10 cellular contexts compared by ENCODE assay signal in genomic region chr19:7905298-7905697, GRCh38. TPM values are rescaled to one million over a fixed set of nuclear protein-coding genes. Genes with fewer than 3 reads are reported as not detected.
DNase-seq lines count a peak whose midpoint lies in the region; ATAC-seq and TF ChIP-seq lines count a peak whose summit lies in the region.
"Had no signal": no experiment of that assay in that cellular context is flagged by ENCODE, and none has a peak within 500 bp of the region (broad histone marks: within the 10 kb centered on the region; RNA-seq: fewer than 3 reads in every experiment).

No MANE protein-coding gene starts in this region.

- H3K27ac ChIP-seq in spleen, result peak overlapping the region in 1 of 8 donors; percentile 94
- H3K27ac ChIP-seq: left lung had no signal

- H3K9me3 Mint-ChIP-seq in activated T-cell treated with anti-CD3 and anti-CD28 coated beads, Interleukin-2, amount 50 U/mL, for 4 hours, result no peaks in the 10 kb centered on the region
- H3K9me3 Mint-ChIP-seq in activated CD4-positive, alpha-beta memory T cell treated with anti-CD3 and anti-CD28 coated beads for 36 hours, result peaks cover 2% of the 10 kb centered on the region
- peaks cover 12% of the 10 kb centered on the region for H3K9me3 Mint-ChIP-seq in glutamatergic neuron (ENCODE audit: unreplicated experiment)

- peaks cover 14 to 67% (median 51%) of the 10 kb centered on the region in 6 donors for H3K4me1 ChIP-seq in spleen

- peaks cover 2% of the 10 kb centered on the region for H3K36me3 Mint-ChIP-seq in activated T-cell treated with anti-CD3 and anti-CD28 coated beads, Interleukin-2, amount 50 U/mL, for 4 hours (ENCODE audit: insufficient read depth)
- H3K36me3 Mint-ChIP-seq in activated CD4-positive, alpha-beta memory T cell treated with anti-CD3 and anti-CD28 coated beads for 36 hours, result peaks cover 9% of the 10 kb centered on the region
- no peaks in the 10 kb centered on the region for H3K36me3 Mint-ChIP-seq in glutamatergic neuron (ENCODE audit: unreplicated experiment)

- peak overlapping the region; percentile 88 for H3K4me3 Mint-ChIP-seq in activated T-cell treated with anti-CD3 and anti-CD28 coated beads, Interleukin-2, amount 50 U/mL, for 4 hours
- peak overlapping the region; percentile 86 for H3K4me3 Mint-ChIP-seq in activated CD4-positive, alpha-beta memory T cell treated with anti-CD3 and anti-CD28 coated beads for 36 hours
- peak overlapping the region; percentile 86 for H3K4me3 Mint-ChIP-seq in glutamatergic neuron (ENCODE audit: unreplicated experiment)

- H3K27me3 ChIP-seq in spleen (replicated peaks in 1 of 7), result peaks cover 0 to 4% (median 0%) of the 10 kb centered on the region in 7 donors
- H3K27me3 ChIP-seq: left lung had no signal

- intact Hi-C loops in activated CD4-positive, alpha-beta memory T cell treated with anti-CD3 and anti-CD28 coated beads for 36 hours (cut with micrococcal nuclease), result no loop called here
- intact Hi-C loops in spleen (cut with DNase I; ENCODE audit: low total_unique reads), result no loop called here

- ATAC-seq in activated T-cell treated with anti-CD3 and anti-CD28 coated beads, Interleukin-2, amount 50 U/mL, for 4 hours, result no peak
- ATAC-seq: left lung had no signal

- TF ChIP-seq CTCF in glutamatergic neuron (IDR thresholded peaks at IDR 0.05; ENCODE audit: partially characterized antibody, unreplicated experiment) (no peak), spleen (IDR thresholded peaks at IDR 0.05 in 8 of 11, conservative IDR thresholded peaks at IDR 0.05 in 3 of 11) (no peak)

- CTCF ChIA-PET in activated CD4-positive, alpha-beta memory T cell treated with anti-CD3 and anti-CD28 coated beads for 36 hours (lab: Charles Lee), result interaction anchor here (1.1 kb wide), 1 partner anchor 36 kb away, joined by 6 read pairs; no protein-coding TSS in a partner anchor

- no peak for DNase-seq in activated T-cell treated with anti-CD3 and anti-CD28 coated beads, Interleukin-2, amount 50 U/mL, for 4 hours
- DNase-seq in activated T-cell treated with anti-CD3 and anti-CD28 coated beads for 4 hours, result no peak
- DNase-seq in activated CD4-positive, alpha-beta memory T cell treated with anti-CD3 and anti-CD28 coated beads for 36 hours, result no peak
- DNase-seq in glutamatergic neuron, result no peak
- peak; percentile 81 for DNase-seq in spleen
- no peak for DNase-seq in HuH-7.5 (ENCODE audit: low spot score)
- no peak for DNase-seq in activated effector memory CD4-positive, alpha-beta T cell treated with Interleukin-2 at 50 U/mL for 16 hours
- DNase-seq in SHP77 (lab: John Stamatoyannopoulos, UW), result no peak
- DNase-seq: NCI-H2107 had no signal

- peaks cover 17% of the 10 kb centered on the region for H3K4me1 Mint-ChIP-seq in activated T-cell treated with anti-CD3 and anti-CD28 coated beads, Interleukin-2, amount 50 U/mL, for 4 hours (ENCODE audit: low read depth)
- peaks cover 21% of the 10 kb centered on the region for H3K4me1 Mint-ChIP-seq in activated CD4-positive, alpha-beta memory T cell treated with anti-CD3 and anti-CD28 coated beads for 36 hours (ENCODE audit: low read depth)
- peaks cover 10% of the 10 kb centered on the region for H3K4me1 Mint-ChIP-seq in glutamatergic neuron (ENCODE audit: low read depth, unreplicated experiment)

- peak overlapping the region; percentile 84 for H3K27ac Mint-ChIP-seq in activated CD4-positive, alpha-beta memory T cell treated with anti-CD3 and anti-CD28 coated beads for 36 hours
- H3K27ac Mint-ChIP-seq in glutamatergic neuron (ENCODE audit: unreplicated experiment), result peak overlapping the region; percentile 84

- peak overlapping the region in 3 of 8 donors; percentile 75 to 89 (median 76) for H3K4me3 ChIP-seq in spleen

- no peaks in the 10 kb centered on the region for H3K9me3 ChIP-seq in spleen
- H3K9me3 ChIP-seq: left lung had no signal

- H3K36me3 ChIP-seq in spleen, result peaks cover 0 to 54% (median 17%) of the 10 kb centered on the region in 6 donors

- TF ChIP-seq POLR2A in spleen (IDR thresholded peaks at IDR 0.05), result no peak

- WGBS in spleen, 5 donors, result 80 to 89% (median 83%) methylated on average over 11 of the region's 11 CpGs

- H3K27me3 Mint-ChIP-seq in activated T-cell treated with anti-CD3 and anti-CD28 coated beads, Interleukin-2, amount 50 U/mL, for 4 hours (ENCODE audit: low read depth), result no peaks in the 10 kb centered on the region
- H3K27me3 Mint-ChIP-seq in activated CD4-positive, alpha-beta memory T cell treated with anti-CD3 and anti-CD28 coated beads for 36 hours, result peaks cover 3% of the 10 kb centered on the region
- peaks cover 12% of the 10 kb centered on the region for H3K27me3 Mint-ChIP-seq in glutamatergic neuron (ENCODE audit: unreplicated experiment)

- POLR2A ChIA-PET in activated CD4-positive, alpha-beta memory T cell treated with anti-CD3 and anti-CD28 coated beads for 36 hours (lab: Charles Lee), result no interaction called here

RNA-seq across cellular contexts. Expression of gene MAP2K7, which starts 1.6 kb away (rescaled TPM):
- total RNA-seq in activated T-cell treated with anti-CD3 and anti-CD28 coated beads, Interleukin-2, amount 50 U/mL, for 4 hours, result 10 to 100 TPM; 40.4 to 44.0 (median 43.3) TPM
- total RNA-seq in activated CD4-positive, alpha-beta memory T cell treated with anti-CD3 and anti-CD28 coated beads for 36 hours, result 10 to 100 TPM; 29.1 to 30.1 TPM
- total RNA-seq in glutamatergic neuron (ENCODE audit: unreplicated experiment) (44.2 TPM), spleen (10 to 100 TPM; 19.5 to 41.3 (median 32.9) TPM)
- 10 to 100 TPM; 12.4 to 44.3 (median 18.9) TPM for polyA plus RNA-seq in spleen

RNA-seq across cellular contexts. Expression of gene TGFBR3L, which starts 9.3 kb away (rescaled TPM):
- 1 to 10 TPM in 2 of 3 donors, under 1 TPM in 1; 0.74 to 2.4 (median 1.4) TPM for total RNA-seq in activated T-cell treated with anti-CD3 and anti-CD28 coated beads, Interleukin-2, amount 50 U/mL, for 4 hours
- total RNA-seq in activated CD4-positive, alpha-beta memory T cell treated with anti-CD3 and anti-CD28 coated beads for 36 hours, result 1 to 10 TPM; 4.4 to 4.6 TPM
- total RNA-seq in glutamatergic neuron (ENCODE audit: unreplicated experiment) (0.69 TPM), spleen (not detected)
- under 1 TPM in 1 of 3 donors, not detected in 2; 0.11 TPM for polyA plus RNA-seq in spleen

RNA-seq across cellular contexts. Expression of gene SNAPC2, which starts 14.8 kb away (rescaled TPM):
- total RNA-seq in activated T-cell treated with anti-CD3 and anti-CD28 coated beads, Interleukin-2, amount 50 U/mL, for 4 hours, result 10 to 100 TPM; 16.7 to 20.0 (median 18.8) TPM
- total RNA-seq in activated CD4-positive, alpha-beta memory T cell treated with anti-CD3 and anti-CD28 coated beads for 36 hours, result 10 to 100 TPM; 18.7 to 20.2 TPM
- 18.6 TPM for total RNA-seq in glutamatergic neuron (ENCODE audit: unreplicated experiment)
- 10 to 100 TPM; 13.8 to 23.9 (median 17.7) TPM for total RNA-seq in spleen
- polyA plus RNA-seq in spleen, result 10 to 100 TPM; 13.1 to 23.0 (median 19.3) TPM

RNA-seq across cellular contexts. Expression of gene LRRC8E, which starts 17.0 kb away (rescaled TPM):
- total RNA-seq in activated T-cell treated with anti-CD3 and anti-CD28 coated beads, Interleukin-2, amount 50 U/mL, for 4 hours, result under 1 TPM in 1 of 3 donors, not detected in 2; 0.05 TPM
- not detected for total RNA-seq in activated CD4-positive, alpha-beta memory T cell treated with anti-CD3 and anti-CD28 coated beads for 36 hours
- total RNA-seq in glutamatergic neuron (ENCODE audit: unreplicated experiment), result not detected
- total RNA-seq in spleen, result under 1 TPM in 1 of 7 donors, not detected in 6; 0.37 TPM
- polyA plus RNA-seq in spleen, result under 1 TPM in 1 of 3 donors, not detected in 2; 0.08 TPM

RNA-seq across cellular contexts. Expression of gene CTXN1, which starts 20.6 kb away (rescaled TPM):
- total RNA-seq in activated T-cell treated with anti-CD3 and anti-CD28 coated beads, Interleukin-2, amount 50 U/mL, for 4 hours, result 1 to 10 TPM in 1 of 3 donors, under 1 TPM in 2; 0.71 to 1.4 (median 0.95) TPM
- under 1 TPM; 0.29 to 0.77 TPM for total RNA-seq in activated CD4-positive, alpha-beta memory T cell treated with anti-CD3 and anti-CD28 coated beads for 36 hours
- total RNA-seq in glutamatergic neuron (ENCODE audit: unreplicated experiment) (90.6 TPM), spleen (1 to 10 TPM; 1.2 to 4.4 (median 2.1) TPM)
- under 1 TPM; 0.11 to 0.96 (median 0.64) TPM for polyA plus RNA-seq in spleen
